Comparison of ENCODE assay signal across 1 cellular context in genomic region chr5:87267574-87268125, GRCh38.
A peak's percentile ranks its signal among the peaks of the same experiment; 100 is the strongest.
TF ChIP-seq lines count a peak whose summit lies in the region.

RASA1 (plus strand) TSS chr5:87267883; CDS start chr5:87268452, 569 bp downstream.

TF ChIP-seq in HepG2, 621 proteins besides CTCF, POLR2A, EP300 and RAD21 (continued from another document and continues in another):
- TF ChIP-seq FOXA1 (IDR thresholded peaks at IDR 0.05), result no peak
- TF ChIP-seq FOXA1 (CRISPR knock-in tag; IDR thresholded peaks at IDR 0.05), result no peak
- no peak for TF ChIP-seq GLMP (CRISPR knock-in tag; IDR thresholded peaks at IDR 0.05; ENCODE audit: borderline replicate concordance)
- TF ChIP-seq E2F5 (CRISPR knock-in tag; conservative IDR thresholded peaks at IDR 0.05), result no peak
- TF ChIP-seq GRHL1 (CRISPR knock-in tag; conservative IDR thresholded peaks at IDR 0.05), result no peak
- no peak; the same call in 1 of the 2 replicates for TF ChIP-seq ZSCAN25 (CRISPR knock-in tag; IDR thresholded peaks at IDR 0.05)
- TF ChIP-seq ZBTB26 (CRISPR knock-in tag; IDR thresholded peaks at IDR 0.05; ENCODE audit: borderline replicate concordance), result peak; percentile 65; the same call in 1 of the 2 replicates
- no peak for TF ChIP-seq PREB (CRISPR knock-in tag; IDR thresholded peaks at IDR 0.05)
- TF ChIP-seq SRSF4 (IDR thresholded peaks at IDR 0.05; ENCODE audit: low read depth, low read length, poor library complexity, severe bottlenecking), result no peak
- no peak for TF ChIP-seq KLF6 (CRISPR knock-in tag; IDR thresholded peaks at IDR 0.05)
- peak; percentile 59 for TF ChIP-seq GATAD1 (CRISPR knock-in tag; IDR thresholded peaks at IDR 0.05)
- no peak for TF ChIP-seq TRIM22 (IDR thresholded peaks at IDR 0.05)
- no peak for TF ChIP-seq EHMT2 (IDR thresholded peaks at IDR 0.05; ENCODE audit: borderline replicate concordance, low read depth, low read length)
- no peak for TF ChIP-seq RFXANK (CRISPR knock-in tag; IDR thresholded peaks at IDR 0.05)
- TF ChIP-seq ZNF253 (CRISPR knock-in tag; IDR thresholded peaks at IDR 0.05; ENCODE audit: borderline replicate concordance), result no peak
- TF ChIP-seq ELF3 (CRISPR knock-in tag; IDR thresholded peaks at IDR 0.05), result peak; percentile 74
- no peak for TF ChIP-seq TP53 (CRISPR knock-in tag; conservative IDR thresholded peaks at IDR 0.05)
- TF ChIP-seq HNRNPH1 (optimal IDR thresholded peaks at IDR 0.05; ENCODE audit: low read depth, low read length), result no peak
- TF ChIP-seq PITX1 (CRISPR knock-in tag; IDR thresholded peaks at IDR 0.05), result 0 out of 2 replicates have a peak, but pooled peaks have one; percentile 33
- TF ChIP-seq SKIL (CRISPR knock-in tag; IDR thresholded peaks at IDR 0.05; ENCODE audit: borderline replicate concordance), result no peak
- no peak for TF ChIP-seq ZNF577 (CRISPR knock-in tag; IDR thresholded peaks at IDR 0.05; ENCODE audit: borderline replicate concordance, low read depth)
- no peak for TF ChIP-seq ZMYM2 (CRISPR knock-in tag; IDR thresholded peaks at IDR 0.05)
- 0 out of 2 replicates have a peak, but pooled peaks have one; percentile 14 for TF ChIP-seq ZNF607 (CRISPR knock-in tag; IDR thresholded peaks at IDR 0.05; ENCODE audit: borderline replicate concordance)
- TF ChIP-seq ZNF746 (CRISPR knock-in tag; IDR thresholded peaks at IDR 0.05), result no peak; the same call in none of the 2 replicates
- no peak for TF ChIP-seq ZBTB37 (CRISPR knock-in tag; IDR thresholded peaks at IDR 0.05)
- no peak for TF ChIP-seq SIX4 (CRISPR knock-in tag; IDR thresholded peaks at IDR 0.05)
- no peak for TF ChIP-seq IRF9 (CRISPR knock-in tag; IDR thresholded peaks at IDR 0.05; ENCODE audit: borderline replicate concordance)
- TF ChIP-seq ZNF570 (CRISPR knock-in tag; IDR thresholded peaks at IDR 0.05; ENCODE audit: borderline replicate concordance), result no peak
- TF ChIP-seq PAWR (CRISPR knock-in tag; IDR thresholded peaks at IDR 0.05; ENCODE audit: borderline replicate concordance), result no peak; the same call in 1 of the 2 replicates
- TF ChIP-seq MAX (IDR thresholded peaks at IDR 0.05), result peak; percentile 88
- no peak for TF ChIP-seq CSRNP2 (CRISPR knock-in tag; conservative IDR thresholded peaks at IDR 0.05; ENCODE audit: low read depth)
- no peak for TF ChIP-seq ZFP41 (CRISPR knock-in tag; IDR thresholded peaks at IDR 0.05; ENCODE audit: borderline replicate concordance)
- no peak for TF ChIP-seq PCBP2 (optimal IDR thresholded peaks at IDR 0.05; ENCODE audit: low read depth, low read length, poor library complexity, severe bottlenecking)
- TF ChIP-seq RXRB (CRISPR knock-in tag; IDR thresholded peaks at IDR 0.05; ENCODE audit: borderline replicate concordance), result no peak
- no peak for TF ChIP-seq TEF (CRISPR knock-in tag; IDR thresholded peaks at IDR 0.05)
- no peak for TF ChIP-seq SMAD9 (CRISPR knock-in tag; IDR thresholded peaks at IDR 0.05)
- no peak for TF ChIP-seq ZNF44 (CRISPR knock-in tag; IDR thresholded peaks at IDR 0.05)
- 0 out of 2 replicates have a peak, but pooled peaks have one; percentile 26 for TF ChIP-seq MTA1 (CRISPR knock-in tag; IDR thresholded peaks at IDR 0.05; ENCODE audit: borderline replicate concordance)
- TF ChIP-seq NR2C2 (CRISPR knock-in tag; IDR thresholded peaks at IDR 0.05; ENCODE audit: borderline replicate concordance), result peak; percentile 46; the same call in 1 of the 2 replicates
- peak; percentile 49; the same call in 1 of the 2 replicates for TF ChIP-seq ZNF580 (CRISPR knock-in tag; IDR thresholded peaks at IDR 0.05; ENCODE audit: borderline replicate concordance, low read depth)
- TF ChIP-seq ZNF543 (CRISPR knock-in tag; IDR thresholded peaks at IDR 0.05), result peak; percentile 66; the same call in 1 of the 2 replicates
- no peak for TF ChIP-seq ZNF839 (CRISPR knock-in tag; IDR thresholded peaks at IDR 0.05; ENCODE audit: borderline replicate concordance)
- TF ChIP-seq RELA (CRISPR knock-in tag; IDR thresholded peaks at IDR 0.05), result no peak
- TF ChIP-seq KMT2A (CRISPR knock-in tag; IDR thresholded peaks at IDR 0.05), result no peak
- peak; percentile 45 for TF ChIP-seq ASH2L (IDR thresholded peaks at IDR 0.05; ENCODE audit: insufficient read length, low read depth, low read length)
- TF ChIP-seq RBFOX2 (IDR thresholded peaks at IDR 0.05; ENCODE audit: low read depth, low read length), result peak; percentile 86
- TF ChIP-seq FOXO4 (CRISPR knock-in tag; conservative IDR thresholded peaks at IDR 0.05), result no peak
- TF ChIP-seq ZNF124 (CRISPR knock-in tag; IDR thresholded peaks at IDR 0.05), result 0 out of 2 replicates have a peak, but pooled peaks have one; percentile 35
